Comparison of ENCODE assay signal across 14 cellular contexts in the genomic region with DNA sequence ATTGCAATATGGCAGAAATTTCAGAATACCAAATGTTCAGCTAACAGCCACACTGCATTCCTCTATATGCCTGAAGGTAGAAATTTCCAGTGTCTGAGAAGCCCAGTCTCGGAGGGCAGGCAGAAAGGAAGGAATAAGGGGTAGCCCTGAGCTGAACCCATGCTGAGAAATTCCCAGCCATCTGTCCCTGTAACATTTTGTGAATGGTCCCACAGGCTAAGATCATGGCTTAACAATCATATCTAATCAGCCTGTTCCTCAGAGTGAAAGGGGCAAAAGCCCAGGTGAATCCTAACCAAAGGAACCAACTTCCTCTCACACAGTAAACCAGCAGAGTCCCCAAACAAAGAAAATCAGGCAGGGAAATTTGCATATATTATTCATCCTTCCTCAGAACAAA.
DNase-seq lines count a peak whose midpoint lies in the region; TF ChIP-seq lines count a peak whose summit lies in the region.
"Had no signal": no experiment of that assay in that cellular context is flagged by ENCODE, and none has a peak within 500 bp of the region (broad histone marks: within the 10 kb centered on the region; RNA-seq: fewer than 3 reads in every experiment).

No MANE protein-coding gene starts in this region.

- H3K36me3 ChIP-seq in HUES48 (ENCODE audit: control insufficient read depth, insufficient read depth, low read length) = no peaks in the 10 kb centered on the region

- H3K4me3 Mint-ChIP-seq in brain (no peak overlapping the region), glutamatergic neuron (ENCODE audit: unreplicated experiment) (no peak overlapping the region)
- H3K4me3 Mint-ChIP-seq: B cell; CD4-positive, alpha-beta T cell had no signal

- peaks cover 2% of the 10 kb centered on the region for H3K27me3 Mint-ChIP-seq in brain
- H3K27me3 Mint-ChIP-seq in glutamatergic neuron (ENCODE audit: unreplicated experiment) = peaks cover 1% of the 10 kb centered on the region

- TF ChIP-seq CTCF in brain (conservative IDR thresholded peaks at IDR 0.05) = no peak
- TF ChIP-seq CTCF in glutamatergic neuron (IDR thresholded peaks at IDR 0.05; ENCODE audit: partially characterized antibody, unreplicated experiment) = no peak

- H3K4me1 Mint-ChIP-seq in brain (peaks cover 66% of the 10 kb centered on the region), glutamatergic neuron (ENCODE audit: low read depth, unreplicated experiment) (peaks cover 30% of the 10 kb centered on the region)
- H3K4me1 Mint-ChIP-seq: B cell had no signal

- peaks cover 2% of the 10 kb centered on the region for H3K36me3 Mint-ChIP-seq in brain
- H3K36me3 Mint-ChIP-seq in glutamatergic neuron (ENCODE audit: unreplicated experiment) = no peaks in the 10 kb centered on the region

- H3K4me3 ChIP-seq in HUES48 (ENCODE audit: low read depth, low read length) = no peak overlapping the region

- no peaks in the 10 kb centered on the region for H3K9me3 ChIP-seq in HUES48 (ENCODE audit: control insufficient read depth, insufficient read depth, low read length)

- H3K9ac ChIP-seq in HUES48 (ENCODE audit: low read depth, low read length) = no peak overlapping the region; the same call in 1 of the 2 replicates

- peak overlapping the region in 3 of 5 experiments; percentile 27 to 93 (median 65) for H3K27ac Mint-ChIP-seq in brain
- peak overlapping the region; percentile 62 for H3K27ac Mint-ChIP-seq in glutamatergic neuron (ENCODE audit: unreplicated experiment)
- H3K27ac Mint-ChIP-seq: B cell; CD4-positive, alpha-beta T cell had no signal

- H3K27me3 ChIP-seq in HUES48 (ENCODE audit: control insufficient read depth, insufficient read depth, low read length) = no peaks in the 10 kb centered on the region

- peaks cover 27% of the 10 kb centered on the region for H3K4me1 ChIP-seq in HUES48 (ENCODE audit: control insufficient read depth, insufficient read depth, low read length)

- no peaks in the 10 kb centered on the region for H3K9me3 Mint-ChIP-seq in brain
- H3K9me3 Mint-ChIP-seq in glutamatergic neuron (ENCODE audit: unreplicated experiment) = peaks cover 5% of the 10 kb centered on the region

- DNase-seq in glutamatergic neuron (no peak), KG1 (lab: John Stamatoyannopoulos, UW) (no peak), HuH-7.5 (ENCODE audit: low spot score) (no peak), SHP77 treated with DMSO at 0.1 percent for 48 hours (lab: John Stamatoyannopoulos, UW) (no peak)
- DNase-seq in activated CD4-positive, CD25-positive, alpha-beta regulatory T cell treated with anti-CD3 and anti-CD28 coated beads, Interleukin-2, amount 50 U/mL, for 72 hours = no peak
- DNase-seq: C1 segment of cervical spinal cord; Calu3; CD4-positive, alpha-beta T cell; DMS 273 treated with DMSO at 0.1 percent for 48 hours; GOT3; IMR-90 had no signal

- peak overlapping the region; percentile 77 for H3K27ac ChIP-seq in HUES48 (ENCODE audit: low read depth, low read length)
